In genomic region chr1:26281091-26281958, GRCh38 we compare ENCODE assay signal across 9 cellular contexts. TPM values are rescaled to one million over a fixed set of nuclear protein-coding genes. Genes with fewer than 3 reads are reported as not detected.
DNase-seq lines count a peak whose midpoint lies in the region; ATAC-seq, FAIRE-seq and TF ChIP-seq lines count a peak whose summit lies in the region.
"Had no signal": no experiment of that assay in that cellular context is flagged by ENCODE, and none has a peak within 500 bp of the region (broad histone marks: within the 10 kb centered on the region; RNA-seq: fewer than 3 reads in every experiment).

No MANE protein-coding gene starts in this region.

- no peak for FAIRE-seq in HepG2 (lab: Jason Lieb, UNC)

- no peak overlapping the region for H3K9ac ChIP-seq in HepG2 (ENCODE audit: insufficient read depth, low read depth, low read length)

- H3K9me3 Mint-ChIP-seq in activated naive CD8-positive, alpha-beta T cell treated with anti-CD3 and anti-CD28 coated beads, Interleukin-2, amount 50 U/mL, for 24 hours, result no peaks in the 10 kb centered on the region

- 0 out of 6 replicates have a peak overlapping the region, but pooled peaks of 1 of the 3 experiments have one; percentile 78 for H3K4me3 ChIP-seq in HepG2 (replicated peaks in 1 of 3; ENCODE audit: insufficient read depth in 1 of 3, low read depth in 2 of 3, low read length in 3 of 3)
- H3K4me3 ChIP-seq in right lobe of liver, result peak overlapping the region in 1 of 3 donors; percentile 99
- no peak overlapping the region for H3K4me3 ChIP-seq in uterus
- no peak overlapping the region for H3K4me3 ChIP-seq in adrenal gland

- intact Hi-C loops in HepG2 (cut with micrococcal nuclease; ENCODE audit: unreplicated experiment), result no loop called here
- intact Hi-C loops in right lobe of liver (cut with DNase I), result loop anchor here (5.0 to 10.0 kb wide), 2 partner anchors 41 to 83 kb away; no protein-coding TSS in a partner anchor
- intact Hi-C loops in uterus (cut with DNase I; ENCODE audit: low total_unique reads), result loop anchor here (5.0 kb wide), 1 partner anchor 41 kb away; no protein-coding TSS in a partner anchor
- intact Hi-C loops in adrenal gland (cut with DNase I), result loop anchor here in 1 of 2 donors (5.0 kb wide), 1 partner anchor 41 kb away; no protein-coding TSS in a partner anchor

- H3K27me3 ChIP-seq in HepG2 (ENCODE audit: control insufficient read depth in 1 of 2, insufficient read depth in 2 of 2, low read length in 2 of 2) (no peaks in the 10 kb centered on the region), right lobe of liver (no peaks in the 10 kb centered on the region), layer of hippocampus (ENCODE audit: control insufficient read depth, insufficient read depth, low read length) (no peaks in the 10 kb centered on the region), uterus (no peaks in the 10 kb centered on the region), adrenal gland (no peaks in the 10 kb centered on the region)

- TF ChIP-seq CTCF in HepG2 (CRISPR knock-in tag; IDR thresholded peaks at IDR 0.05) (no peak), right lobe of liver (IDR thresholded peaks at IDR 0.05) (no peak), uterus (IDR thresholded peaks at IDR 0.05) (no peak), adrenal gland (IDR thresholded peaks at IDR 0.05) (no peak)

- no peaks in the 10 kb centered on the region for H3K27me3 Mint-ChIP-seq in activated naive CD8-positive, alpha-beta T cell treated with anti-CD3 and anti-CD28 coated beads, Interleukin-2, amount 50 U/mL, for 24 hours

- no peaks in the 10 kb centered on the region for H4K20me1 ChIP-seq in HepG2 (ENCODE audit: insufficient read depth, low read length)

- CTCF ChIA-PET in HepG2 (lab: Yijun Ruan, JAX; ENCODE audit: low intra/inter-chr PET ratio, low total read pairs), result interaction anchor here (0.9 kb wide), 1 partner anchor 82 kb away, joined by 3 read pairs; no protein-coding TSS in a partner anchor

- TF ChIP-seq EP300 in HepG2 (IDR thresholded peaks at IDR 0.05; ENCODE audit: low read depth in 2 of 2, low read length in 2 of 2), result no peak
- no peak for TF ChIP-seq EP300 in HepG2 (CRISPR knock-in tag; IDR thresholded peaks at IDR 0.05; ENCODE audit: borderline replicate concordance)

- TF ChIP-seq POLR2A in HepG2 (IDR thresholded peaks at IDR 0.05; ENCODE audit: insufficient read depth in 1 of 2, low read depth in 2 of 2, low read length in 2 of 2) (no peak), right lobe of liver (IDR thresholded peaks at IDR 0.05) (no peak), uterus (IDR thresholded peaks at IDR 0.05) (no peak), adrenal gland (IDR thresholded peaks at IDR 0.05) (no peak)

- no peak for TF ChIP-seq RAD21 in HepG2 (CRISPR knock-in tag; IDR thresholded peaks at IDR 0.05)

- POLR2A ChIA-PET in HepG2 (lab: Yijun Ruan, JAX), result interaction anchor here (2.9 kb wide), 1 partner anchor 78 kb away, joined by 13 read pairs; no protein-coding TSS in a partner anchor

- in situ Hi-C loops in HepG2 (cut with HindIII; ENCODE audit: extremely low pct_ligation_motif_present, low pct_unique_long_range_greater_than_20kb), result loop anchor here (5.0 kb wide), 2 partner anchors 41 to 111 kb away; no protein-coding TSS in a partner anchor

- no peak overlapping the region for H3K4me2 ChIP-seq in HepG2 (ENCODE audit: low read depth, low read length)

- H2AFZ ChIP-seq in HepG2 (ENCODE audit: low read length), result no peak overlapping the region

- ATAC-seq in HepG2 (no peak), right lobe of liver (no peak), GM19452 (IDR thresholded peaks at IDR 0.05; ENCODE audit: unreplicated experiment) (no peak)
- ATAC-seq in activated naive CD8-positive, alpha-beta T cell treated with anti-CD3 and anti-CD28 coated beads, Interleukin-2, amount 50 U/mL, for 24 hours, result no peak

- H3K79me2 ChIP-seq in HepG2 (ENCODE audit: insufficient read depth, low read length), result no peaks in the 10 kb centered on the region

- H3K27ac Mint-ChIP-seq in activated naive CD8-positive, alpha-beta T cell treated with anti-CD3 and anti-CD28 coated beads, Interleukin-2, amount 50 U/mL, for 24 hours, result peak overlapping the region; percentile 91

- H3K36me3 ChIP-seq in HepG2 (replicated peaks in 1 of 2; ENCODE audit: control insufficient read depth in 1 of 2, insufficient read depth in 2 of 2, low read length in 2 of 2), result peaks cover 9 to 22% of the 10 kb centered on the region in 2 experiments
- no peaks in the 10 kb centered on the region for H3K36me3 ChIP-seq in right lobe of liver
- H3K36me3 ChIP-seq in uterus, result no peaks in the 10 kb centered on the region
- no peaks in the 10 kb centered on the region for H3K36me3 ChIP-seq in adrenal gland (replicated peaks in 1 of 2)

- DNase-seq in HepG2 (ENCODE audit: low spot score), result no peak
- no peak for DNase-seq in right lobe of liver
- peak; percentile 16 for DNase-seq in activated naive CD8-positive, alpha-beta T cell treated with anti-CD3 and anti-CD28 coated beads, Interleukin-2, amount 50 U/mL, for 24 hours
- no peak for DNase-seq in uterus
- no peak for DNase-seq in DMS 273 (lab: John Stamatoyannopoulos, UW; ENCODE audit: unreplicated experiment)
- no peak for DNase-seq in adrenal gland
- DNase-seq: stimulated activated CD4-positive, alpha-beta T cell treated with anti-CD3 and anti-CD28 coated beads, Interleukin-2, amount 100 ng/mL, for 48 hours had no signal

- TSS peak; percentile 60 for BruUV-seq in HepG2 (replicated peaks; lab: Mats Ljungman, UMichigan)

- 100% methylated on average over 2 of the region's 5 CpGs for WGBS in HepG2 (ENCODE audit: low lambda C conversion rate)
- WGBS in right lobe of liver (ENCODE audit: insufficient coverage, low coverage, low lambda C conversion rate, missing lambda C conversion rate), result 100% methylated on average over 2 of the region's 5 CpGs
- WGBS in adrenal gland, 4 donors, result 88 to 97% (median 94%) methylated on average over 4 to 5 of the region's 5 CpGs

- no peak overlapping the region for H3K27ac ChIP-seq in HepG2 (ENCODE audit: extremely low read length, insufficient read depth, low read length)
- no peak overlapping the region for H3K27ac ChIP-seq in right lobe of liver
- H3K27ac ChIP-seq in layer of hippocampus (ENCODE audit: low read depth, low read length), result peak overlapping the region; percentile 95
- H3K27ac ChIP-seq in uterus, result peak overlapping the region; percentile 93
- H3K27ac ChIP-seq in adrenal gland, result peak overlapping the region in 1 of 5 donors; percentile 97

- peaks cover 90% of the 10 kb centered on the region for H3K4me1 Mint-ChIP-seq in activated naive CD8-positive, alpha-beta T cell treated with anti-CD3 and anti-CD28 coated beads, Interleukin-2, amount 50 U/mL, for 24 hours

- H3K9me3 ChIP-seq in HepG2 (ENCODE audit: low read length), result no peaks in the 10 kb centered on the region
- no peaks in the 10 kb centered on the region for H3K9me3 ChIP-seq in right lobe of liver
- no peaks in the 10 kb centered on the region for H3K9me3 ChIP-seq in uterus
- no peaks in the 10 kb centered on the region for H3K9me3 ChIP-seq in adrenal gland (replicated peaks in 1 of 3)

- H3K36me3 Mint-ChIP-seq in activated naive CD8-positive, alpha-beta T cell treated with anti-CD3 and anti-CD28 coated beads, Interleukin-2, amount 50 U/mL, for 24 hours (ENCODE audit: low read depth), result peaks cover 61% of the 10 kb centered on the region

- peak overlapping the region; percentile 87 for H3K4me3 Mint-ChIP-seq in activated naive CD8-positive, alpha-beta T cell treated with anti-CD3 and anti-CD28 coated beads, Interleukin-2, amount 50 U/mL, for 24 hours

- H3K4me1 ChIP-seq in HepG2 (ENCODE audit: insufficient read depth, low read length) (peaks cover 38% of the 10 kb centered on the region), right lobe of liver (peaks cover 0 to 40% (median 16%) of the 10 kb centered on the region in 4 donors), uterus (peaks cover 0 to 12% of the 10 kb centered on the region in 2 donors), adrenal gland (replicated peaks in 1 of 2) (peaks cover 10 to 39% of the 10 kb centered on the region in 2 donors)

RNA-seq across cellular contexts. Expression of gene SH3BGRL3, which starts 1.4 kb away (rescaled TPM):
- total RNA-seq in HepG2 (2016; rRNA removed; fragmentation: Illumina TruSeq; extraction: Trizol) (12.2 and 13.4 TPM in 2 replicates), right lobe of liver (10 to 100 TPM; 26.3 to 61.8 (median 34.9) TPM), uterus (10 to 100 TPM in 3 of 4 donors, 1 to 10 TPM in 1; 5.0 to 86.6 (median 52.3) TPM), adrenal gland (100 to 1,000 TPM in 3 of 8 donors, 10 to 100 TPM in 5; 34.0 to 123 (median 77.9) TPM)
- 14.0 and 29.7 TPM in 2 replicates for total RNA-seq in HepG2 (2016; cell fraction: cytosol; rRNA removed; fragmentation: Illumina TruSeq; extraction: Trizol; ENCODE audit: low read depth)
- 11.6 and 11.8 TPM in 2 replicates for total RNA-seq in HepG2 (2016; cell fraction: insoluble cytoplasmic fraction; rRNA removed; fragmentation: Illumina TruSeq; extraction: Trizol)
- total RNA-seq in HepG2 (2016; cell fraction: membrane; rRNA removed; fragmentation: Illumina TruSeq; extraction: Trizol), result 15.8 and 28.5 TPM in 2 replicates
- total RNA-seq in HepG2 (2016; cell fraction: nucleus; rRNA removed; fragmentation: Illumina TruSeq; extraction: Trizol), result 5.2 and 6.0 TPM in 2 replicates
- polyA plus RNA-seq in HepG2 (2011; rRNA removed) (11.4 and 11.5 TPM in 2 replicates), adrenal gland (100 to 1,000 TPM; 178 to 350 (median 321) TPM)
- polyA plus RNA-seq in HepG2 (2011; cell fraction: cytosol; rRNA removed), result 10.4 and 12.2 TPM in 2 replicates
- 7.5 and 8.3 TPM in 2 replicates for polyA plus RNA-seq in HepG2 (2011; cell fraction: nucleus; rRNA removed)
- 12.3 and 13.0 TPM in 2 replicates for polyA plus RNA-seq in HepG2 (2012)
- polyA plus RNA-seq in HepG2 (2016; cell fraction: cytosol; fragmentation: Illumina TruSeq; extraction: Trizol; ENCODE audit: low read depth), result 64.3 and 100 TPM in 2 replicates
- polyA plus RNA-seq in HepG2 (2016; cell fraction: insoluble cytoplasmic fraction; fragmentation: Illumina TruSeq; extraction: Trizol; ENCODE audit: low read depth), result 24.8 and 47.8 TPM in 2 replicates
- 72.1 and 88.4 TPM in 2 replicates for polyA plus RNA-seq in HepG2 (2016; cell fraction: membrane; fragmentation: Illumina TruSeq; extraction: Trizol; ENCODE audit: low read depth)
- polyA plus RNA-seq in HepG2 (2016; cell fraction: nucleus; fragmentation: Illumina TruSeq; extraction: Trizol; ENCODE audit: insufficient read depth, low read depth), result 16.4 and 20.4 TPM in 2 replicates
- polyA minus RNA-seq in HepG2 (2011; rRNA and poly(A)+ RNA removed; ENCODE audit: low replicate concordance), result 26.8 and 67.6 TPM in 2 replicates
- 8.1 and 10.8 TPM in 2 replicates for polyA minus RNA-seq in HepG2 (2011; cell fraction: cytosol; rRNA and poly(A)+ RNA removed)
- 8.5 and 9.8 TPM in 2 replicates for polyA minus RNA-seq in HepG2 (2011; cell fraction: nucleus; rRNA and poly(A)+ RNA removed)

RNA-seq across cellular contexts. Expression of gene UBXN11, which starts 25.1 kb away (rescaled TPM):
- total RNA-seq in HepG2 (2016; rRNA removed; fragmentation: Illumina TruSeq; extraction: Trizol) (3.2 and 9.3 TPM in 2 replicates), right lobe of liver (10 to 100 TPM in 1 of 6 experiments, 1 to 10 TPM in 5; 4.3 to 11.3 (median 7.0) TPM), uterus (10 to 100 TPM in 3 of 4 donors, 1 to 10 TPM in 1; 7.4 to 36.5 (median 13.4) TPM), adrenal gland (10 to 100 TPM in 6 of 8 donors, 1 to 10 TPM in 2; 5.3 to 28.5 (median 13.7) TPM)
- total RNA-seq in HepG2 (2016; cell fraction: cytosol; rRNA removed; fragmentation: Illumina TruSeq; extraction: Trizol; ENCODE audit: low read depth), result 4.9 and 5.3 TPM in 2 replicates
- total RNA-seq in HepG2 (2016; cell fraction: insoluble cytoplasmic fraction; rRNA removed; fragmentation: Illumina TruSeq; extraction: Trizol), result 3.0 and 8.5 TPM in 2 replicates
- total RNA-seq in HepG2 (2016; cell fraction: membrane; rRNA removed; fragmentation: Illumina TruSeq; extraction: Trizol), result 4.4 and 5.7 TPM in 2 replicates
- total RNA-seq in HepG2 (2016; cell fraction: nucleus; rRNA removed; fragmentation: Illumina TruSeq; extraction: Trizol), result 15.9 and 19.3 TPM in 2 replicates
- polyA plus RNA-seq in HepG2 (2011; rRNA removed) (10.3 and 10.4 TPM in 2 replicates), adrenal gland (100 to 1,000 TPM in 1 of 3 donors, 10 to 100 TPM in 1, 1 to 10 TPM in 1; 5.9 to 154 (median 53.1) TPM)
- polyA plus RNA-seq in HepG2 (2011; cell fraction: cytosol; rRNA removed), result 3.0 and 5.8 TPM in 2 replicates
- polyA plus RNA-seq in HepG2 (2011; cell fraction: nucleus; rRNA removed), result 81.6 and 111 TPM in 2 replicates
- polyA plus RNA-seq in HepG2 (2012), result 4.8 and 5.2 TPM in 2 replicates
- polyA plus RNA-seq in HepG2 (2016; cell fraction: cytosol; fragmentation: Illumina TruSeq; extraction: Trizol; ENCODE audit: low read depth), result 7.2 and 9.0 TPM in 2 replicates
- 6.4 and 8.0 TPM in 2 replicates for polyA plus RNA-seq in HepG2 (2016; cell fraction: insoluble cytoplasmic fraction; fragmentation: Illumina TruSeq; extraction: Trizol; ENCODE audit: low read depth)
- polyA plus RNA-seq in HepG2 (2016; cell fraction: membrane; fragmentation: Illumina TruSeq; extraction: Trizol; ENCODE audit: low read depth), result 8.8 and 9.0 TPM in 2 replicates
- polyA plus RNA-seq in HepG2 (2016; cell fraction: nucleus; fragmentation: Illumina TruSeq; extraction: Trizol; ENCODE audit: insufficient read depth, low read depth), result 64.2 and 68.2 TPM in 2 replicates
- 4.3 and 43.2 TPM in 2 replicates for polyA minus RNA-seq in HepG2 (2011; rRNA and poly(A)+ RNA removed; ENCODE audit: low replicate concordance)
- 1.2 and 2.0 TPM in 2 replicates for polyA minus RNA-seq in HepG2 (2011; cell fraction: cytosol; rRNA and poly(A)+ RNA removed)
- polyA minus RNA-seq in HepG2 (2011; cell fraction: nucleus; rRNA and poly(A)+ RNA removed), result 8.6 and 11.5 TPM in 2 replicates

RNA-seq across cellular contexts. Expression of gene CD52, which starts 36.4 kb away (rescaled TPM):
- total RNA-seq in HepG2 (2016; rRNA removed; fragmentation: Illumina TruSeq; extraction: Trizol) (not detected in 2 replicates), right lobe of liver (10 to 100 TPM in 2 of 6 experiments, 1 to 10 TPM in 4; 2.8 to 17.6 (median 8.5) TPM), uterus (1 to 10 TPM in 1 of 4 donors, not detected in 3; 7.8 TPM), adrenal gland (1 to 10 TPM in 6 of 8 donors, not detected in 2; 3.8 to 8.9 (median 4.8) TPM)
- not detected in 2 replicates for total RNA-seq in HepG2 (2016; cell fraction: cytosol; rRNA removed; fragmentation: Illumina TruSeq; extraction: Trizol; ENCODE audit: low read depth)
- not detected in 2 replicates for total RNA-seq in HepG2 (2016; cell fraction: insoluble cytoplasmic fraction; rRNA removed; fragmentation: Illumina TruSeq; extraction: Trizol)
- not detected in 2 replicates for total RNA-seq in HepG2 (2016; cell fraction: membrane; rRNA removed; fragmentation: Illumina TruSeq; extraction: Trizol)
- total RNA-seq in HepG2 (2016; cell fraction: nucleus; rRNA removed; fragmentation: Illumina TruSeq; extraction: Trizol), result not detected in 2 replicates
- polyA plus RNA-seq in HepG2 (2011; rRNA removed) (0.32 and 0.93 TPM in 2 replicates), adrenal gland (100 to 1,000 TPM in 1 of 3 donors, 10 to 100 TPM in 2; 13.6 to 239 (median 14.1) TPM)
- 0.81 TPM in 2 replicates for polyA plus RNA-seq in HepG2 (2011; cell fraction: cytosol; rRNA removed)
- not detected in 2 replicates for polyA plus RNA-seq in HepG2 (2011; cell fraction: nucleus; rRNA removed)
- not detected in 2 replicates for polyA plus RNA-seq in HepG2 (2012)
- polyA plus RNA-seq in HepG2 (2016; cell fraction: cytosol; fragmentation: Illumina TruSeq; extraction: Trizol; ENCODE audit: low read depth), result not detected in 2 replicates
- not detected in 2 replicates for polyA plus RNA-seq in HepG2 (2016; cell fraction: insoluble cytoplasmic fraction; fragmentation: Illumina TruSeq; extraction: Trizol; ENCODE audit: low read depth)
- not detected in 2 replicates for polyA plus RNA-seq in HepG2 (2016; cell fraction: membrane; fragmentation: Illumina TruSeq; extraction: Trizol; ENCODE audit: low read depth)
- polyA plus RNA-seq in HepG2 (2016; cell fraction: nucleus; fragmentation: Illumina TruSeq; extraction: Trizol; ENCODE audit: insufficient read depth, low read depth), result not detected in 2 replicates
- polyA minus RNA-seq in HepG2 (2011; rRNA and poly(A)+ RNA removed; ENCODE audit: low replicate concordance), result 0.44 and 1.2 TPM in 2 replicates
- not detected in 2 replicates for polyA minus RNA-seq in HepG2 (2011; cell fraction: cytosol; rRNA and poly(A)+ RNA removed)
- polyA minus RNA-seq in HepG2 (2011; cell fraction: nucleus; rRNA and poly(A)+ RNA removed), result not detected in 2 replicates

RNA-seq across cellular contexts. Expression of gene CEP85, which starts 47.3 kb away (rescaled TPM):
- total RNA-seq in HepG2 (2016; rRNA removed; fragmentation: Illumina TruSeq; extraction: Trizol), result 22.4 and 26.7 TPM in 2 replicates
- total RNA-seq in HepG2 (2016; cell fraction: cytosol; rRNA removed; fragmentation: Illumina TruSeq; extraction: Trizol; ENCODE audit: low read depth), result 15.6 and 16.7 TPM in 2 replicates
- 22.3 and 26.3 TPM in 2 replicates for total RNA-seq in HepG2 (2016; cell fraction: insoluble cytoplasmic fraction; rRNA removed; fragmentation: Illumina TruSeq; extraction: Trizol)
- total RNA-seq in HepG2 (2016; cell fraction: membrane; rRNA removed; fragmentation: Illumina TruSeq; extraction: Trizol), result 10.6 and 12.9 TPM in 2 replicates
- 27.6 and 32.8 TPM in 2 replicates for total RNA-seq in HepG2 (2016; cell fraction: nucleus; rRNA removed; fragmentation: Illumina TruSeq; extraction: Trizol)
- 16.1 and 16.9 TPM in 2 replicates for polyA plus RNA-seq in HepG2 (2011; rRNA removed)
- polyA plus RNA-seq in HepG2 (2011; cell fraction: cytosol; rRNA removed), result 11.2 and 11.4 TPM in 2 replicates
- polyA plus RNA-seq in HepG2 (2011; cell fraction: nucleus; rRNA removed), result 40.1 and 42.3 TPM in 2 replicates
- 8.8 and 10.7 TPM in 2 replicates for polyA plus RNA-seq in HepG2 (2012)
- 0.88 and 0.92 TPM in 2 replicates for polyA plus RNA-seq in HepG2 (2016; cell fraction: cytosol; fragmentation: Illumina TruSeq; extraction: Trizol; ENCODE audit: low read depth)
- polyA plus RNA-seq in HepG2 (2016; cell fraction: insoluble cytoplasmic fraction; fragmentation: Illumina TruSeq; extraction: Trizol; ENCODE audit: low read depth), result 16.4 and 17.2 TPM in 2 replicates
- polyA plus RNA-seq in HepG2 (2016; cell fraction: membrane; fragmentation: Illumina TruSeq; extraction: Trizol; ENCODE audit: low read depth), result 2.2 and 2.6 TPM in 2 replicates
- 49.8 and 50.1 TPM in 2 replicates for polyA plus RNA-seq in HepG2 (2016; cell fraction: nucleus; fragmentation: Illumina TruSeq; extraction: Trizol; ENCODE audit: insufficient read depth, low read depth)
- polyA minus RNA-seq in HepG2 (2011; rRNA and poly(A)+ RNA removed; ENCODE audit: low replicate concordance), result 19.0 and 44.1 TPM in 2 replicates
- polyA minus RNA-seq in HepG2 (2011; cell fraction: cytosol; rRNA and poly(A)+ RNA removed), result 8.7 and 9.0 TPM in 2 replicates
- 24.2 and 25.1 TPM in 2 replicates for polyA minus RNA-seq in HepG2 (2011; cell fraction: nucleus; rRNA and poly(A)+ RNA removed)
- total RNA-seq in right lobe of liver, result 1 to 10 TPM; 5.2 to 7.8 (median 5.8) TPM
- total RNA-seq in uterus, result 10 to 100 TPM in 1 of 4 donors, 1 to 10 TPM in 3; 1.8 to 14.0 (median 5.3) TPM
- total RNA-seq in adrenal gland, result 1 to 10 TPM; 2.6 to 8.7 (median 5.8) TPM
- polyA plus RNA-seq in adrenal gland, result 1 to 10 TPM; 2.5 to 6.1 (median 3.1) TPM

Comparison
In these comparisons a context has a peak if more than half of its experiments do, and no peak if none do; other contexts are left out.
1. H3K27ac ChIP-seq: peak in layer of hippocampus (single experiment) and uterus (2 of 2); none in HepG2 (single experiment) and right lobe of liver (0 of 3).